In genomic region chr20:41249371-41249770, GRCh38 we compare ENCODE assay signal across 8 cellular contexts.
A peak's percentile ranks its signal among the peaks of the same experiment; 100 is the strongest.
DNase-seq lines count a peak whose midpoint lies in the region; ATAC-seq and TF ChIP-seq lines count a peak whose summit lies in the region.

No MANE protein-coding gene starts in this region.

- in situ Hi-C loops in KBM-7 (cut with MboI; ENCODE audit: low pct_unique_long_range_greater_than_20kb, low sequenced_read_pairs) = no loop called here

- H3K9me3 ChIP-seq in PC-9 (ENCODE audit: insufficient read depth, low read depth) = no peaks in the 10 kb centered on the region

- POLR2A ChIA-PET in PC-9 (lab: Charles Lee; ENCODE audit: unreplicated experiment) = no interaction called here

- no peak overlapping the region for H2AFZ ChIP-seq in PC-9

- CTCF ChIA-PET in PC-9 (lab: Charles Lee) = no interaction called here

- no TSS peak for BruUV-seq in PC-9 (replicated peaks; lab: Mats Ljungman, UMichigan)

- H3K4me1 ChIP-seq in PC-9 (replicated peaks; ENCODE audit: insufficient read depth) = peaks cover 7% of the 10 kb centered on the region; the same call in 1 of the 2 replicates

- no peak for TF ChIP-seq CTCF in PC-9 (conservative IDR thresholded peaks at IDR 0.05)
- no peak for TF ChIP-seq CTCF in fibroblast of pulmonary artery (IDR thresholded peaks at IDR 0.05; ENCODE audit: low read length, missing control alignments)

- H3K4me3 ChIP-seq in PC-9 (no peak overlapping the region), fibroblast of pulmonary artery (replicated peaks; ENCODE audit: low read depth, low read length) (peak overlapping the region; percentile 36)

- no peak overlapping the region for H3K4me2 ChIP-seq in PC-9

- H4K20me1 ChIP-seq in PC-9 (ENCODE audit: insufficient read depth) = no peaks in the 10 kb centered on the region; the same call in 1 of the 2 replicates

- H3F3A ChIP-seq in PC-9 (ENCODE audit: insufficient read depth, low read depth) = no peaks in the 10 kb centered on the region; the same call in 1 of the 2 replicates

- no peaks in the 10 kb centered on the region for H3K79me2 ChIP-seq in PC-9 (ENCODE audit: low read depth)

- peak; percentile 31 to 38 for DNase-seq in PC-9
- peak; percentile 94 for DNase-seq in fibroblast of pulmonary artery (ENCODE audit: low read depth)
- DNase-seq in occipital lobe (lab: John Stamatoyannopoulos, UW) = peak; percentile 72
- no peak for DNase-seq in KBM-7
- DNase-seq in GF-D8 (lab: John Stamatoyannopoulos, UW) = no peak
- no peak for DNase-seq in activated gamma-delta T cell (lab: John Stamatoyannopoulos, UW)

- H3K27me3 ChIP-seq in PC-9 (ENCODE audit: insufficient read depth, low read depth) = no peaks in the 10 kb centered on the region

- no peaks in the 10 kb centered on the region for H3K36me3 ChIP-seq in PC-9 (ENCODE audit: low read depth)

- no peak overlapping the region for H3K27ac ChIP-seq in PC-9

- no peaks in the 10 kb centered on the region for H3K9me2 ChIP-seq in PC-9 (ENCODE audit: insufficient read depth)

- intact Hi-C loops in PC-9 (cut with micrococcal nuclease; ENCODE audit: unreplicated experiment) = no loop called here

- ATAC-seq in GM18909 (IDR thresholded peaks at IDR 0.05; ENCODE audit: poor library complexity, unreplicated experiment) (peak; percentile 55), HG02571 (IDR thresholded peaks at IDR 0.05; ENCODE audit: unreplicated experiment) (no peak)

Comparison
In these comparisons a context has a peak if more than half of its experiments do, and no peak if none do; other contexts are left out.
1. DNase-seq: peak in PC-9 (2 of 2), fibroblast of pulmonary artery (single experiment) and occipital lobe (single experiment); none in KBM-7 (single experiment), GF-D8 (single experiment) and activated gamma-delta T cell (single experiment).